ENCODE assay signal across 8 cellular contexts in genomic region chr12:32399045-32399372, GRCh38. TPM values are rescaled to one million over a fixed set of nuclear protein-coding genes. Genes with fewer than 3 reads are reported as not detected.
DNase-seq lines count a peak whose midpoint lies in the region; ATAC-seq and TF ChIP-seq lines count a peak whose summit lies in the region.

No MANE protein-coding gene starts in this region.

- H3K9ac ChIP-seq in mammary epithelial cell (ENCODE audit: insufficient read depth, low read length) (peak overlapping the region; percentile 53), mucosa of rectum (ENCODE audit: low read depth in 1 of 2, low read length in 2 of 2) (peak overlapping the region; percentile 89 to 95)

- dilution Hi-C loops in mammary epithelial cell (cut with HindIII; ENCODE audit: low sequenced_read_pairs): no loop called here

- intact Hi-C loops in A673 (cut with micrococcal nuclease; ENCODE audit: unreplicated experiment) (no loop called here), mammary epithelial cell (cut with micrococcal nuclease) (loop anchor here (1.0 to 2.0 kb wide), 2 partner anchors 34 to 356 kb away; partner anchors contain the start of gene YARS2)

- peak overlapping the region; percentile 92 for H2AFZ ChIP-seq in mammary epithelial cell (ENCODE audit: low read depth, low read length)

- H3K79me2 ChIP-seq in mammary epithelial cell (ENCODE audit: insufficient read depth, low read length): peaks cover 43% of the 10 kb centered on the region

- 10% methylated on average over 4 of the region's 33 CpGs for WGBS in mammary epithelial cell (ENCODE audit: low coverage, missing lambda C conversion rate)

- ATAC-seq in HG03439 (IDR thresholded peaks at IDR 0.05; ENCODE audit: unreplicated experiment): peak; percentile 14
- no peak for ATAC-seq in GM21576 (IDR thresholded peaks at IDR 0.05; ENCODE audit: unreplicated experiment)
- no peak for ATAC-seq in HG02610 (IDR thresholded peaks at IDR 0.05; ENCODE audit: unreplicated experiment)

- H3K4me2 ChIP-seq in mammary epithelial cell (ENCODE audit: insufficient read depth, low read depth, low read length): peak overlapping the region; percentile 86

- TF ChIP-seq CTCF in A673 (conservative IDR thresholded peaks at IDR 0.05; ENCODE audit: low read depth, low read length) (no peak), mammary epithelial cell (conservative IDR thresholded peaks at IDR 0.05 in 1 of 2, IDR thresholded peaks at IDR 0.05 in 1 of 2; ENCODE audit: extremely low read depth in 1 of 2, insufficient read depth in 1 of 2, low read depth in 1 of 2, low read length in 2 of 2) (no peak)

- H3K4me3 ChIP-seq in A673 (ENCODE audit: low read depth, low read length, poor library complexity, severe bottlenecking) (peak overlapping the region; percentile 65), mammary epithelial cell (replicated peaks in 1 of 3; ENCODE audit: insufficient read depth in 1 of 3, low read depth in 2 of 3, low read length in 3 of 3) (peak overlapping the region; percentile 43 to 99 (median 93)), mucosa of rectum (ENCODE audit: low read length in 2 of 2) (peak overlapping the region; percentile 71 to 81)

- H3K27ac ChIP-seq in A673 (ENCODE audit: low read depth, low read length, poor library complexity, severe bottlenecking) (no peak overlapping the region), mammary epithelial cell (ENCODE audit: insufficient read depth, low read depth, low read length) (peak overlapping the region; percentile 66), mucosa of rectum (ENCODE audit: low read depth in 2 of 2, low read length in 2 of 2) (peak overlapping the region; percentile 98)

- BruUV-seq in A673 (replicated peaks; lab: Mats Ljungman, UMichigan) (no TSS peak), mammary epithelial cell (replicated peaks; lab: Mats Ljungman, UMichigan) (no TSS peak)

- H3K27me3 ChIP-seq in A673 (replicated peaks; ENCODE audit: insufficient read depth, low read depth, low read length, poor library complexity) (peaks cover 9% of the 10 kb centered on the region), mammary epithelial cell (ENCODE audit: insufficient read depth, low read length) (no peaks in the 10 kb centered on the region), mucosa of rectum (ENCODE audit: control insufficient read depth in 2 of 2, insufficient read depth in 2 of 2, low read length in 2 of 2) (no peaks in the 10 kb centered on the region)

- CTCF ChIA-PET in A673 (lab: Charles Lee): no interaction called here
- CTCF ChIA-PET in mammary epithelial cell (lab: Charles Lee; ENCODE audit: low non-redundant PET): no interaction called here

- no peaks in the 10 kb centered on the region for H3K9me3 ChIP-seq in A673 (ENCODE audit: low read depth, low read length, poor library complexity, severe bottlenecking)
- no peaks in the 10 kb centered on the region for H3K9me3 ChIP-seq in mammary epithelial cell (replicated peaks; ENCODE audit: insufficient read depth, low read length)
- H3K9me3 ChIP-seq in mucosa of rectum (ENCODE audit: control insufficient read depth in 2 of 2, low read length in 2 of 2): no peaks in the 10 kb centered on the region

- in situ Hi-C loops in mammary epithelial cell (cut with MboI; ENCODE audit: low sequenced_read_pairs in 2 of 2): no loop called here

- H4K20me1 ChIP-seq in mammary epithelial cell (ENCODE audit: insufficient read depth, low read length): no peaks in the 10 kb centered on the region

- H3K4me1 ChIP-seq in A673 (ENCODE audit: insufficient read depth, low read length, poor library complexity, severe bottlenecking) (peaks cover 12% of the 10 kb centered on the region), mammary epithelial cell (ENCODE audit: insufficient read depth, low read length) (peaks cover 21% of the 10 kb centered on the region), mucosa of rectum (ENCODE audit: control insufficient read depth in 2 of 2, insufficient read depth in 2 of 2, low read length in 2 of 2) (peaks cover 6 to 21% of the 10 kb centered on the region in 2 donors)

- DNase-seq in A673 (ENCODE audit: low spot score) (no peak), mammary epithelial cell (no peak)
- DNase-seq in activated CD4-positive, CD25-positive, alpha-beta regulatory T cell treated with anti-CD3 and anti-CD28 coated beads, Interleukin-2, amount 50 U/mL, for 72 hours: no peak
- DNase-seq in stimulated activated CD8-positive, alpha-beta memory T cell treated with anti-CD3 and anti-CD28 coated beads, Interleukin-4, amount 100 ng/mL, for 48 hours: no peak

- no peaks in the 10 kb centered on the region for H3K36me3 ChIP-seq in A673 (ENCODE audit: insufficient read depth, low read length, poor library complexity, severe bottlenecking)
- H3K36me3 ChIP-seq in mammary epithelial cell (ENCODE audit: insufficient read depth, low read length): no peaks in the 10 kb centered on the region
- H3K36me3 ChIP-seq in mucosa of rectum (ENCODE audit: control insufficient read depth in 2 of 2, insufficient read depth in 2 of 2, low read length in 2 of 2): peaks cover 0 to 3% of the 10 kb centered on the region in 2 donors

- POLR2A ChIA-PET in A673 (lab: Charles Lee; ENCODE audit: low non-redundant PET): interaction anchor here (0.6 kb wide), 1 partner anchor 269 kb away, joined by 3 read pairs; no protein-coding TSS in a partner anchor

RNA-seq across cellular contexts. Expression of gene FGD4, which starts 0.3 kb away (rescaled TPM):
- 21.5 and 22.6 TPM in 2 replicates for total RNA-seq in A673 (2021)
- total RNA-seq in mammary epithelial cell: 10 to 100 TPM; 20.8 to 35.3 TPM
- 11.1 TPM for polyA plus RNA-seq in mammary epithelial cell
- 62.7 TPM for polyA minus RNA-seq in mammary epithelial cell
